ENCODE assay signal across 9 cellular contexts in the genomic region with DNA sequence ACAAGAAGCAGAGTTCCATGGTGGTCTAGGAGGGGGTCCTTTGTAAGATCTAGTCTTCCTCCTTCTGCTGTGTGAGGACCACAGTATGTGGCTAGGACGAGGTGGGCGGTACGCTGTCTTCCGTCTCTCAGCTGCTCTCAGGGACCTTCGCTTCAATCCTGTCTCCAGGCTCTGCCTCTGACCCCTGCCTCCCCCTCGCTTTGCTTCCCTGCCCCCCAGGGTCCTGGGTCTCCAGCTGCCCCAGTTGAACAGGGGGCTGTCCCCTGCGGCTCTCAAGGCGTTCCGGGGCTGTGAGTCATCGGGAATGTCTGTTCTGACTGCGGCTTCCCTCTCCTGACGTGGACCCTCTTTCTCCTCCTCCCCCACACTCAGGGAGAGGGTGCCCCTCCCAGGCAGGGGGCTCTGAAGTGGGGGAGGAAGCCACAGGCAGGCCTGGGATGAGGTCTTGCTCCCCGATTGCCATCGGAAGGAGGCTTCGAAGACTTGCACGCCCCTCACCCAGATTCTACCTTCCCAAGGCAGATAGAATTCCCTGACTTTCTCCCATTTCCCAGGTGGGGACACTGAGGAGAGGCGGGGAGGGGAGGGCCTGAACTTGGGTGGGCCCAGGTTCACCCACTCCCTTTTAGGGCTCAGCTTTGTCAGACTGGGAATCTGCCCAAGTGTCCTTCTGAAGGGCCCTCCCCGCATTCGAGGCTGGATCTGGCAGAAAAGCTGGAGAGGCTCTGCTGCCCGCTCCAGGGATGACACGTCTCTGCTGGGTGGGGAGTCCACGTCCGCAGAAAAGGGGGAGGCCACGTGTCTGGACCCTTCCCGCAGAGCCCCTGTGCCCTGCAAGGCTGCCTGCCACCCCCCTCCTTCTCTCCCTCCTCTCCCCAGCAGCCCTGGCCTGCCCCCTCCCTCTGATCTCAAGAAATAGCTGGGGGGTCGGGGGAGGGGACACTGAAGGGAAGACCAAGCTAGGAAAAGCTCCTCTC. TPM values are rescaled to one million over a fixed set of nuclear protein-coding genes. Genes with fewer than 3 reads are reported as not detected.
DNase-seq lines count a peak whose midpoint lies in the region; ATAC-seq, FAIRE-seq and TF ChIP-seq lines count a peak whose summit lies in the region.
"Had no signal": no experiment of that assay in that cellular context is flagged by ENCODE, and none has a peak within 500 bp of the region (broad histone marks: within the 10 kb centered on the region; RNA-seq: fewer than 3 reads in every experiment).

No MANE protein-coding gene starts in this region.

- 2% methylated on average over 23 of the region's 26 CpGs for WGBS in smooth muscle cell (ENCODE audit: low lambda C conversion rate)

- H3K27me3 ChIP-seq in ascending aorta (no peaks in the 10 kb centered on the region), iPS-20b (ENCODE audit: insufficient read depth, low read length) (peaks cover 29% of the 10 kb centered on the region; the same call in 1 of the 2 replicates), smooth muscle cell (ENCODE audit: low read depth) (no peaks in the 10 kb centered on the region)

- no peak for ATAC-seq in HG03196 (IDR thresholded peaks at IDR 0.05; ENCODE audit: unreplicated experiment)
- ATAC-seq: activated CD8-positive, alpha-beta T cell treated with anti-CD3 and anti-CD28 coated beads for 36 hours had no signal

- H3K36me3 ChIP-seq in ascending aorta (no peaks in the 10 kb centered on the region), iPS-20b (ENCODE audit: insufficient read depth, low read depth, low read length) (no peaks in the 10 kb centered on the region), smooth muscle cell (ENCODE audit: low read depth) (no peaks in the 10 kb centered on the region)

- TF ChIP-seq POLR2A in H54 (IDR thresholded peaks at IDR 0.05; ENCODE audit: low read depth, low read length), result peak; percentile 49; the same call in 1 of the 2 replicates

- no peaks in the 10 kb centered on the region for H4K20me1 ChIP-seq in smooth muscle cell (ENCODE audit: low read depth)

- intact Hi-C loops in ascending aorta (cut with DNase I), result loop anchor here (1.0 kb wide), 1 partner anchor 9 kb away; no protein-coding TSS in a partner anchor

- H3K9ac ChIP-seq in iPS-20b (ENCODE audit: low read depth, low read length), result peak overlapping the region; percentile 57; the same call in 1 of the 2 replicates
- H3K9ac ChIP-seq in smooth muscle cell (ENCODE audit: low read depth), result peak overlapping the region; percentile 97

- FAIRE-seq in H54 (lab: Jason Lieb, UNC) (no peak), D721Med (lab: Jason Lieb, UNC) (no peak)

- peak; percentile 96 for DNase-seq in H54 (ENCODE audit: insufficient read length, low spot score)
- DNase-seq in ascending aorta (ENCODE audit: low spot score in 2 of 2), result peak in 1 of 2 donors; percentile 92
- DNase-seq in smooth muscle cell (lab: John Stamatoyannopoulos, UW; ENCODE audit: unreplicated experiment), result peak; percentile 94
- DNase-seq in D721Med (ENCODE audit: insufficient read length, low spot score), result no peak
- no peak for DNase-seq in activated CD4-positive, alpha-beta T cell treated with anti-CD3 and anti-CD28 coated beads for 4 hours
- DNase-seq in activated CD4-positive, CD25-positive, alpha-beta regulatory T cell (lab: John Stamatoyannopoulos, UW), result no peak

- H3K79me2 ChIP-seq in smooth muscle cell (ENCODE audit: low read depth), result no peaks in the 10 kb centered on the region

- no peaks in the 10 kb centered on the region for H3K9me3 ChIP-seq in ascending aorta
- H3K9me3 ChIP-seq in iPS-20b (ENCODE audit: insufficient read depth, low read depth, low read length), result no peaks in the 10 kb centered on the region
- H3K9me3 ChIP-seq in smooth muscle cell (replicated peaks; ENCODE audit: low read depth), result no peaks in the 10 kb centered on the region

- H2AFZ ChIP-seq in smooth muscle cell (ENCODE audit: low read depth), result no peak overlapping the region

- peaks cover 24% of the 10 kb centered on the region for H3F3A ChIP-seq in smooth muscle cell (ENCODE audit: low read depth)

- H3K27ac ChIP-seq in ascending aorta (peak overlapping the region; percentile 95 to 96), iPS-20b (ENCODE audit: low read length) (no peak overlapping the region), smooth muscle cell (ENCODE audit: low read depth) (peak overlapping the region; percentile 99)

- peak overlapping the region; percentile 76 for H3K4me2 ChIP-seq in smooth muscle cell

- H3K4me1 ChIP-seq in ascending aorta (peaks cover 20 to 39% of the 10 kb centered on the region in 2 donors), iPS-20b (ENCODE audit: insufficient read depth, low read length) (peaks cover 60% of the 10 kb centered on the region), smooth muscle cell (ENCODE audit: low read depth) (peaks cover 57% of the 10 kb centered on the region)

- no peak for TF ChIP-seq CTCF in ascending aorta (IDR thresholded peaks at IDR 0.05)
- no peak for TF ChIP-seq CTCF in smooth muscle cell (IDR thresholded peaks at IDR 0.05; ENCODE audit: borderline replicate concordance, insufficient read depth, poor library complexity, severe bottlenecking)
- no peak for TF ChIP-seq CTCF in D721Med (IDR thresholded peaks at IDR 0.05; ENCODE audit: insufficient read depth, missing control alignments)

- peak overlapping the region in 1 of 2 donors; percentile 46 for H3K4me3 ChIP-seq in ascending aorta
- H3K4me3 ChIP-seq in iPS-20b (ENCODE audit: low read length), result peak overlapping the region; percentile 50
- H3K4me3 ChIP-seq in smooth muscle cell, result peak overlapping the region; percentile 16

RNA-seq across cellular contexts. Expression of a gene that starts 9.1 kb away (rescaled TPM):
- total RNA-seq in ascending aorta, result 547 TPM
- 3,848 and 4,141 TPM in 2 replicates for total RNA-seq in smooth muscle cell
- polyA plus RNA-seq in smooth muscle cell, result 18,306 and 25,649 TPM in 2 replicates

RNA-seq across cellular contexts. Expression of a gene that starts 44.7 kb away (rescaled TPM):
- 78.5 TPM for total RNA-seq in ascending aorta
- total RNA-seq in smooth muscle cell, result 0.99 TPM in 1 of 2 replicates, not detected in the other
- polyA plus RNA-seq in smooth muscle cell, result 1.4 and 2.1 TPM in 2 replicates

Comparison
In these comparisons a context has a peak if more than half of its experiments do, and no peak if none do; other contexts are left out.
1. DNase-seq: peak in H54 (single experiment) and smooth muscle cell (single experiment); none in D721Med (single experiment), activated CD4-positive, alpha-beta T cell treated with anti-CD3 and anti-CD28 coated beads for 4 hours (0 of 2) and activated CD4-positive, CD25-positive, alpha-beta regulatory T cell (0 of 4).
2. RNA of a gene that starts 44.7 kb away (total RNA-seq): 78.5 TPM in ascending aorta (single experiment); 0.99 TPM in smooth muscle cell; every median in the first group is over 10 times any median in the second.